ENCODE assay signal across 27 cellular contexts in genomic region chr4:87575408-87575807, GRCh38. TPM values are rescaled to one million over a fixed set of nuclear protein-coding genes. Genes with fewer than 3 reads are reported as not detected.
"Had no signal": no experiment of that assay in that cellular context is flagged by ENCODE, and none has a peak within 500 bp of the region (broad histone marks: within the 10 kb centered on the region; RNA-seq: fewer than 3 reads in every experiment).

No MANE protein-coding gene starts in this region.

- H3K27ac ChIP-seq: foreskin keratinocyte, left ventricle myocardium inferior, lower lobe of right lung, neural progenitor cell, ovary, sigmoid colon, skin epidermis, transverse colon had no signal

- H2AFZ ChIP-seq: neural progenitor cell had no signal

- H3K27me3 ChIP-seq: neural progenitor cell, ovary, right atrium auricular region, sigmoid colon, testis, transverse colon had no signal

- H3K27ac Mint-ChIP-seq: endodermal cell; natural killer cell treated with Interleukin-12 subunit alpha and Interleukin-12 subunit beta and Interleukin-15 and Interleukin-18, amount 100 ng/mL, for 72 hours; neural progenitor cell had no signal

- H3K4me1 ChIP-seq: foreskin keratinocyte, left ventricle myocardium inferior, lower lobe of right lung, neural progenitor cell, right atrium auricular region, sigmoid colon, testis, transverse colon had no signal

- H3K4me1 Mint-ChIP-seq: endodermal cell, neural progenitor cell had no signal

- H3K36me3 ChIP-seq: left ventricle myocardium inferior, lower lobe of right lung, neural progenitor cell, ovary, right atrium auricular region, sigmoid colon, transverse colon had no signal

- DNase-seq: effector CD4-positive, alpha-beta T cell; endodermal cell; kidney; left cardiac atrium; left ventricle myocardium inferior; lower lobe of right lung; midbrain; nucleus accumbens; sigmoid colon; stimulated activated CD4-positive, alpha-beta T cell treated with anti-CD3 and anti-CD28 coated beads, Interleukin-2, amount 100 ng/mL, for 24 hours; stimulated activated CD4-positive, alpha-beta T cell treated with anti-CD3 and anti-CD28 coated beads, Interleukin-4, amount 100 ng/mL, for 4 hours; stimulated activated naive CD4-positive, alpha-beta T cell; testis; transverse colon had no signal

- H3K9me3 Mint-ChIP-seq: neural progenitor cell had no signal

- H3K4me2 ChIP-seq: neural progenitor cell had no signal

- H3K9me3 ChIP-seq: lower lobe of right lung, ovary, right atrium auricular region, sigmoid colon, testis, transverse colon had no signal

- ATAC-seq: foreskin keratinocyte had no signal

- H3K4me3 ChIP-seq: coronary artery, left ventricle myocardium inferior, lower lobe of right lung, neural progenitor cell, ovary, right atrium auricular region, sigmoid colon, skin epidermis, testis, transverse colon had no signal

- H3K4me3 Mint-ChIP-seq: endodermal cell; natural killer cell treated with Interleukin-12 subunit alpha and Interleukin-12 subunit beta and Interleukin-15 and Interleukin-18, amount 100 ng/mL, for 72 hours; neural progenitor cell had no signal

- H3K9ac ChIP-seq: neural progenitor cell had no signal

RNA-seq across cellular contexts. Expression of gene DSPP, which starts 32.9 kb away (rescaled TPM):
- total RNA-seq: chondrocyte; dermis microvascular lymphatic vessel endothelial cell; endodermal cell; endothelial cell of umbilical vein; foreskin keratinocyte; kidney; left cardiac atrium; left ventricle myocardium inferior; lower lobe of right lung; natural killer cell treated with Interleukin-12 subunit alpha and Interleukin-12 subunit beta and Interleukin-15 and Interleukin-18, amount 100 ng/mL, for 72 hours; posterior vena cava; right atrium auricular region; sigmoid colon; testis; transverse colon; ureter had no signal
- polyA plus RNA-seq: endothelial cell of umbilical vein, esophagus, foreskin keratinocyte, ovary, sigmoid colon had no signal

RNA-seq across cellular contexts. Expression of gene SPARCL1, which starts 46.2 kb away (rescaled TPM):
- total RNA-seq: endothelial cell of umbilical vein; foreskin keratinocyte; natural killer cell treated with Interleukin-12 subunit alpha and Interleukin-12 subunit beta and Interleukin-15 and Interleukin-18, amount 100 ng/mL, for 72 hours had no signal
- polyA plus RNA-seq: endothelial cell of umbilical vein, foreskin keratinocyte had no signal
